Comparison of ENCODE assay signal across 1 cellular context in genomic region chr17:75087558-75088453, GRCh38.
TF ChIP-seq lines count a peak whose summit lies in the region.

Gene SLC16A5 (plus strand): TSS chr17:75087954. CDS start chr17:75093637, 5,683 bp downstream.

TF ChIP-seq in HepG2, 621 proteins besides CTCF, POLR2A, EP300 and RAD21 (continued from another document and continues in another):
- TF ChIP-seq TFDP1 (CRISPR knock-in tag; IDR thresholded peaks at IDR 0.05; ENCODE audit: borderline replicate concordance) (no peak), ZNF276 (CRISPR knock-in tag; IDR thresholded peaks at IDR 0.05; ENCODE audit: low read depth) (0 out of 2 replicates have a peak, but pooled peaks have one; percentile 5), CC2D1A (CRISPR knock-in tag; IDR thresholded peaks at IDR 0.05) (peak; percentile 16; the same call in 1 of the 2 replicates), ZNF549 (CRISPR knock-in tag; IDR thresholded peaks at IDR 0.05) (no peak), ZNF816 (CRISPR knock-in tag; IDR thresholded peaks at IDR 0.05; ENCODE audit: borderline replicate concordance) (0 out of 2 replicates have a peak, but pooled peaks have one; percentile 14), SP2 (CRISPR knock-in tag; IDR thresholded peaks at IDR 0.05) (no peak), ZNF768 (CRISPR knock-in tag; IDR thresholded peaks at IDR 0.05) (peak; percentile 50; the same call in 1 of the 2 replicates), ARNT (IDR thresholded peaks at IDR 0.05) (no peak), NFE2L2 (IDR thresholded peaks at IDR 0.05; ENCODE audit: low read length) (no peak), HMG20B (CRISPR knock-in tag; conservative IDR thresholded peaks at IDR 0.05) (no peak), ZNF615 (CRISPR knock-in tag; IDR thresholded peaks at IDR 0.05; ENCODE audit: borderline replicate concordance) (no peak), ERF (CRISPR knock-in tag; IDR thresholded peaks at IDR 0.05) (peak; percentile 63; the same call in 1 of the 2 replicates), CBX1 (IDR thresholded peaks at IDR 0.05; ENCODE audit: low read depth) (peak; percentile 57), KDM5A (IDR thresholded peaks at IDR 0.05; ENCODE audit: borderline replicate concordance, low read length) (no peak), NR3C1 (CRISPR knock-in tag; IDR thresholded peaks at IDR 0.05) (no peak), SALL1 (CRISPR knock-in tag; IDR thresholded peaks at IDR 0.05) (no peak), NFYC (CRISPR knock-in tag; IDR thresholded peaks at IDR 0.05) (no peak), DRAP1 (CRISPR knock-in tag; IDR thresholded peaks at IDR 0.05) (peak; percentile 69), BCL3 (CRISPR knock-in tag; IDR thresholded peaks at IDR 0.05) (no peak), ZNF772 (CRISPR knock-in tag; IDR thresholded peaks at IDR 0.05) (no peak), BATF2 (CRISPR knock-in tag; IDR thresholded peaks at IDR 0.05) (no peak), ZBTB14 (CRISPR knock-in tag; IDR thresholded peaks at IDR 0.05) (no peak), NFATC3 (CRISPR knock-in tag; IDR thresholded peaks at IDR 0.05) (no peak), CBX5 (CRISPR knock-in tag; IDR thresholded peaks at IDR 0.05; ENCODE audit: borderline replicate concordance) (peak; percentile 33; the same call in 1 of the 2 replicates), EHMT2 (IDR thresholded peaks at IDR 0.05; ENCODE audit: borderline replicate concordance, low read depth, low read length) (no peak), ZHX2 (IDR thresholded peaks at IDR 0.05; ENCODE audit: low read depth) (no peak), ZHX2 (CRISPR knock-in tag; IDR thresholded peaks at IDR 0.05; ENCODE audit: borderline replicate concordance) (no peak), MIXL1 (CRISPR knock-in tag; IDR thresholded peaks at IDR 0.05) (no peak), CHD4 (IDR thresholded peaks at IDR 0.05; ENCODE audit: borderline replicate concordance, low read length) (no peak), ZNF335 (CRISPR knock-in tag; IDR thresholded peaks at IDR 0.05) (no peak), GRHL1 (CRISPR knock-in tag; conservative IDR thresholded peaks at IDR 0.05) (no peak), RXRB (CRISPR knock-in tag; IDR thresholded peaks at IDR 0.05; ENCODE audit: borderline replicate concordance) (peak; percentile 77), HNRNPLL (IDR thresholded peaks at IDR 0.05; ENCODE audit: low read depth, low read length, poor library complexity, severe bottlenecking) (no peak), ELF1 (CRISPR knock-in tag; IDR thresholded peaks at IDR 0.05) (peak; percentile 75), ZNF616 (CRISPR knock-in tag; IDR thresholded peaks at IDR 0.05; ENCODE audit: low read depth) (peak; percentile 65; the same call in 1 of the 2 replicates), ZNF737 (CRISPR knock-in tag; IDR thresholded peaks at IDR 0.05; ENCODE audit: borderline replicate concordance) (no peak), ZSCAN22 (CRISPR knock-in tag; IDR thresholded peaks at IDR 0.05) (no peak), ZNF879 (CRISPR knock-in tag; IDR thresholded peaks at IDR 0.05) (0 out of 2 replicates have a peak, but pooled peaks have one; percentile 5), ZNF124 (CRISPR knock-in tag; IDR thresholded peaks at IDR 0.05) (no peak), FOXK1 (CRISPR knock-in tag; IDR thresholded peaks at IDR 0.05; ENCODE audit: borderline replicate concordance, low read depth) (no peak), ZNF33B (CRISPR knock-in tag; IDR thresholded peaks at IDR 0.05) (no peak), ZNF513 (CRISPR knock-in tag; conservative IDR thresholded peaks at IDR 0.05) (no peak), ZBTB42 (CRISPR knock-in tag; IDR thresholded peaks at IDR 0.05) (no peak), SMAD1 (CRISPR knock-in tag; IDR thresholded peaks at IDR 0.05; ENCODE audit: borderline replicate concordance, low read depth) (no peak), LRRFIP1 (CRISPR knock-in tag; conservative IDR thresholded peaks at IDR 0.05) (no peak), PCBP1 (IDR thresholded peaks at IDR 0.05; ENCODE audit: borderline replicate concordance, low read depth, low read length) (no peak; the same call in 1 of the 2 replicates), ZNF451 (CRISPR knock-in tag; IDR thresholded peaks at IDR 0.05) (no peak)
